ENCODE assay signal across 24 cellular contexts in genomic region chr2:139626128-139626527, GRCh38.
DNase-seq lines count a peak whose midpoint lies in the region; ATAC-seq, FAIRE-seq and TF ChIP-seq lines count a peak whose summit lies in the region.
"Had no signal": no experiment of that assay in that cellular context is flagged by ENCODE, and none has a peak within 500 bp of the region (broad histone marks: within the 10 kb centered on the region; RNA-seq: fewer than 3 reads in every experiment).

No MANE protein-coding gene starts in this region.

- TF ChIP-seq CTCF in HepG2 (CRISPR knock-in tag; IDR thresholded peaks at IDR 0.05) (no peak), right lobe of liver (IDR thresholded peaks at IDR 0.05) (no peak), IMR-90 (conservative IDR thresholded peaks at IDR 0.05; ENCODE audit: low read depth, low read length) (no peak), sigmoid colon (IDR thresholded peaks at IDR 0.05) (no peak)

- H3K9me3 ChIP-seq in HepG2 (ENCODE audit: low read length): 0 out of 2 replicates have a peak, but pooled peaks cover under 1% of the 10 kb centered on the region
- H3K9me3 ChIP-seq in right lobe of liver: no peaks in the 10 kb centered on the region
- H3K9me3 ChIP-seq in IMR-90 (ENCODE audit: control insufficient read depth, insufficient read depth, low read length): peaks cover 5% of the 10 kb centered on the region; the same call in 1 of the 2 replicates
- no peaks in the 10 kb centered on the region for H3K9me3 ChIP-seq in sigmoid colon
- H3K9me3 ChIP-seq: BE2C, BLaER1 had no signal

- H3K4me3 ChIP-seq in HepG2 (replicated peaks in 1 of 3; ENCODE audit: insufficient read depth in 1 of 3, low read depth in 2 of 3, low read length in 3 of 3) (no peak overlapping the region), right lobe of liver (no peak overlapping the region), IMR-90 (ENCODE audit: insufficient read depth, low read depth, low read length) (no peak overlapping the region), sigmoid colon (no peak overlapping the region)
- H3K4me3 ChIP-seq: BLaER1, GM12878 had no signal

- no peak overlapping the region for H2BK20ac ChIP-seq in IMR-90 (ENCODE audit: low read depth, low read length)

- in situ Hi-C loops in HepG2 (cut with HindIII; ENCODE audit: extremely low pct_ligation_motif_present, low pct_unique_long_range_greater_than_20kb) (no loop called here), IMR-90 (cut with MboI; ENCODE audit: low sequenced_read_pairs) (no loop called here)

- H3K79me1 ChIP-seq in IMR-90 (ENCODE audit: low read depth in 1 of 2, low read length in 2 of 2): no peaks in the 10 kb centered on the region

- H3K27me3 Mint-ChIP-seq in T-helper 2 cell treated with Interferon-gamma antibody and Interleukin-4, amounts not matched to agents 5 μg/mL and 100 μg/mL, for 36 hours (ENCODE audit: low read depth): no peaks in the 10 kb centered on the region
- H3K27me3 Mint-ChIP-seq: CD4-positive, alpha-beta memory T cell; CD4-positive, CD25-positive, alpha-beta regulatory T cell; CD8-positive, alpha-beta memory T cell had no signal

- H3K56ac ChIP-seq in IMR-90 (ENCODE audit: extremely low read depth, insufficient read depth, low read length): no peak overlapping the region

- H3K27ac Mint-ChIP-seq in T-helper 2 cell treated with Interferon-gamma antibody and Interleukin-4, amounts not matched to agents 5 μg/mL and 100 μg/mL, for 36 hours: no peak overlapping the region
- H3K27ac Mint-ChIP-seq: CD14-positive monocyte; CD4-positive, CD25-positive, alpha-beta regulatory T cell; CD8-positive, alpha-beta memory T cell had no signal

- H2AFZ ChIP-seq in HepG2 (ENCODE audit: low read length): no peak overlapping the region
- no peak overlapping the region for H2AFZ ChIP-seq in IMR-90 (replicated peaks; ENCODE audit: low read length, poor library complexity)

- no peak overlapping the region for H4K91ac ChIP-seq in IMR-90 (ENCODE audit: insufficient read depth, low read depth, low read length)

- H2BK120ac ChIP-seq in IMR-90 (ENCODE audit: low read depth, low read length): no peak overlapping the region

- TF ChIP-seq EP300 in HepG2 (IDR thresholded peaks at IDR 0.05; ENCODE audit: low read depth in 2 of 2, low read length in 2 of 2): no peak
- no peak for TF ChIP-seq EP300 in HepG2 (CRISPR knock-in tag; IDR thresholded peaks at IDR 0.05; ENCODE audit: borderline replicate concordance)
- no peak for TF ChIP-seq EP300 in sigmoid colon (IDR thresholded peaks at IDR 0.05)

- no TSS peak for BruUV-seq in HepG2 (replicated peaks; lab: Mats Ljungman, UMichigan)
- BruUV-seq in IMR-90 (replicated peaks; lab: Mats Ljungman, UMichigan): no TSS peak

- H3K4me2 ChIP-seq in HepG2 (ENCODE audit: low read depth, low read length): no peak overlapping the region
- no peak overlapping the region for H3K4me2 ChIP-seq in IMR-90 (ENCODE audit: low read depth, low read length)
- H3K4me2 ChIP-seq: BLaER1 had no signal

- DNase-seq in HepG2 (ENCODE audit: low spot score): no peak
- DNase-seq in right lobe of liver: no peak
- no peak for DNase-seq in IMR-90
- no peak for DNase-seq in T-helper 2 cell treated with Interferon-gamma antibody and Interleukin-4, amounts not matched to agents 5 μg/mL and 100 μg/mL, for 36 hours (ENCODE audit: low spot score)
- DNase-seq in sigmoid colon: no peak
- DNase-seq: ACHN; BE2C; C1 segment of cervical spinal cord; CD4-positive, alpha-beta memory T cell; CD4-positive, CD25-positive, alpha-beta regulatory T cell; CD8-positive, alpha-beta memory T cell; DMS 273 treated with DMSO at 0.1 percent for 48 hours; DMS153; DMS53; DMS79; DND-41; EL; GDM1 had no signal

- no peak overlapping the region for H3K4ac ChIP-seq in IMR-90 (ENCODE audit: low read depth, low read length)

- H3K23ac ChIP-seq in IMR-90 (ENCODE audit: low read depth, low read length): no peak overlapping the region

- H2BK15ac ChIP-seq in IMR-90 (ENCODE audit: low read depth, low read length): no peak overlapping the region

- H4K5ac ChIP-seq in IMR-90 (ENCODE audit: low read depth, low read length): no peak overlapping the region

- H3K4me3 Mint-ChIP-seq in T-helper 2 cell treated with Interferon-gamma antibody and Interleukin-4, amounts not matched to agents 5 μg/mL and 100 μg/mL, for 36 hours: no peak overlapping the region
- H3K4me3 Mint-ChIP-seq: CD14-positive monocyte; CD4-positive, alpha-beta memory T cell; CD4-positive, CD25-positive, alpha-beta regulatory T cell; CD8-positive, alpha-beta memory T cell had no signal

- no peak overlapping the region for H3K14ac ChIP-seq in IMR-90 (replicated peaks; ENCODE audit: low read depth, low read length)

- TF ChIP-seq POLR2A in HepG2 (IDR thresholded peaks at IDR 0.05; ENCODE audit: insufficient read depth in 1 of 2, low read depth in 2 of 2, low read length in 2 of 2): no peak
- TF ChIP-seq POLR2A in right lobe of liver (IDR thresholded peaks at IDR 0.05): no peak
- TF ChIP-seq POLR2A in IMR-90 (IDR thresholded peaks at IDR 0.05; ENCODE audit: low read depth, low read length): no peak
- TF ChIP-seq POLR2A in sigmoid colon (IDR thresholded peaks at IDR 0.05): no peak

- H2AK5ac ChIP-seq in IMR-90 (ENCODE audit: low read depth, low read length): no peak overlapping the region

- H3K36me3 Mint-ChIP-seq in T-helper 2 cell treated with Interferon-gamma antibody and Interleukin-4, amounts not matched to agents 5 μg/mL and 100 μg/mL, for 36 hours (ENCODE audit: low read depth): no peaks in the 10 kb centered on the region
- H3K36me3 Mint-ChIP-seq: CD14-positive monocyte; CD4-positive, alpha-beta memory T cell; CD4-positive, CD25-positive, alpha-beta regulatory T cell; CD8-positive, alpha-beta memory T cell had no signal

- no peaks in the 10 kb centered on the region for H3K79me2 ChIP-seq in HepG2 (ENCODE audit: insufficient read depth, low read length)

- no peak overlapping the region for H2AK9ac ChIP-seq in IMR-90 (replicated peaks; ENCODE audit: low read depth, low read length, poor library complexity)

- dilution Hi-C loops in IMR-90 (cut with HindIII; ENCODE audit: low sequenced_read_pairs, unreplicated experiment): no loop called here

- H3K4me1 ChIP-seq in HepG2 (ENCODE audit: insufficient read depth, low read length): no peaks in the 10 kb centered on the region
- no peaks in the 10 kb centered on the region for H3K4me1 ChIP-seq in right lobe of liver
- H3K4me1 ChIP-seq in IMR-90 (ENCODE audit: control insufficient read depth, insufficient read depth, low read length): no peaks in the 10 kb centered on the region
- no peaks in the 10 kb centered on the region for H3K4me1 ChIP-seq in sigmoid colon
- H3K4me1 ChIP-seq: BE2C, BLaER1 had no signal

- POLR2A ChIA-PET in HepG2 (lab: Yijun Ruan, JAX): no interaction called here
- POLR2A ChIA-PET in IMR-90 (lab: Charles Lee; ENCODE audit: unreplicated experiment): no interaction called here

- no peak for FAIRE-seq in HepG2 (lab: Jason Lieb, UNC)
- FAIRE-seq: GM12878, GM12892, GM18507 had no signal

- peaks cover 34% of the 10 kb centered on the region for H3K9me3 Mint-ChIP-seq in T-helper 2 cell treated with Interferon-gamma antibody and Interleukin-4, amounts not matched to agents 5 μg/mL and 100 μg/mL, for 36 hours

- no peak overlapping the region for H4K8ac ChIP-seq in IMR-90 (ENCODE audit: low read depth in 2 of 2, low read length in 2 of 2)

- H3K27ac ChIP-seq in HepG2 (ENCODE audit: extremely low read length, insufficient read depth, low read length) (no peak overlapping the region), right lobe of liver (no peak overlapping the region), IMR-90 (ENCODE audit: insufficient read depth, low read length) (no peak overlapping the region), sigmoid colon (no peak overlapping the region)
- H3K27ac ChIP-seq: 22Rv1, BLaER1 had no signal

- no peak overlapping the region for H3K18ac ChIP-seq in IMR-90 (ENCODE audit: low read depth, low read length)

- H3K36me3 ChIP-seq in HepG2 (replicated peaks in 1 of 2; ENCODE audit: control insufficient read depth in 1 of 2, insufficient read depth in 2 of 2, low read length in 2 of 2): no peaks in the 10 kb centered on the region
- no peaks in the 10 kb centered on the region for H3K36me3 ChIP-seq in right lobe of liver
- no peaks in the 10 kb centered on the region for H3K36me3 ChIP-seq in IMR-90 (ENCODE audit: control insufficient read depth, insufficient read depth, low read length)
- H3K36me3 ChIP-seq in sigmoid colon: no peaks in the 10 kb centered on the region
- H3K36me3 ChIP-seq: BE2C, BLaER1 had no signal

- H3K9me1 ChIP-seq in IMR-90 (ENCODE audit: insufficient read depth, low read length): no peaks in the 10 kb centered on the region

- no peaks in the 10 kb centered on the region for H4K20me1 ChIP-seq in HepG2 (ENCODE audit: insufficient read depth, low read length)
- H4K20me1 ChIP-seq in IMR-90 (ENCODE audit: insufficient read depth, low read length): no peaks in the 10 kb centered on the region
- H4K20me1 ChIP-seq: BLaER1 had no signal

- no peak overlapping the region for H2BK5ac ChIP-seq in IMR-90 (ENCODE audit: low read depth, low read length, poor library complexity, severe bottlenecking)

- no peaks in the 10 kb centered on the region for H3K27me3 ChIP-seq in HepG2 (ENCODE audit: control insufficient read depth in 1 of 2, insufficient read depth in 2 of 2, low read length in 2 of 2)
- H3K27me3 ChIP-seq in right lobe of liver: no peaks in the 10 kb centered on the region
- no peaks in the 10 kb centered on the region for H3K27me3 ChIP-seq in IMR-90 (ENCODE audit: control insufficient read depth, insufficient read depth, low read length)
- H3K27me3 ChIP-seq in sigmoid colon: no peaks in the 10 kb centered on the region
- H3K27me3 ChIP-seq: BE2C, BLaER1 had no signal

- H3K9ac ChIP-seq in HepG2 (ENCODE audit: insufficient read depth, low read depth, low read length) (no peak overlapping the region), IMR-90 (ENCODE audit: low read depth, low read length) (no peak overlapping the region)
- H3K9ac ChIP-seq: BLaER1 had no signal

- 5% methylated on average over 3 of the region's 3 CpGs for WGBS in HepG2 (ENCODE audit: low lambda C conversion rate)
- WGBS in right lobe of liver (ENCODE audit: insufficient coverage, low coverage, low lambda C conversion rate, missing lambda C conversion rate): 60% methylated on average over 3 of the region's 3 CpGs
- WGBS in IMR-90 (ENCODE audit: extremely low coverage in 2 of 2, insufficient read length in 1 of 2), 2 experiments: no CpG with 5 or more reads among the region's 3 CpGs
- 89 to 92% methylated on average over 3 of the region's 3 CpGs for WGBS in sigmoid colon, 2 donors

- ATAC-seq in HepG2: no peak
- no peak for ATAC-seq in right lobe of liver
- no peak for ATAC-seq in IMR-90 (ENCODE audit: low read depth)
- ATAC-seq: GM12878 had no signal

- TF ChIP-seq RAD21 in HepG2 (CRISPR knock-in tag; IDR thresholded peaks at IDR 0.05): no peak
- TF ChIP-seq RAD21 in IMR-90 (IDR thresholded peaks at IDR 0.05; ENCODE audit: low read length): no peak

- CTCF ChIA-PET in HepG2 (lab: Yijun Ruan, JAX; ENCODE audit: low intra/inter-chr PET ratio, low total read pairs): no interaction called here
- CTCF ChIA-PET in IMR-90 (lab: Yijun Ruan, JAX): no interaction called here

- no peaks in the 10 kb centered on the region for H3K4me1 Mint-ChIP-seq in T-helper 2 cell treated with Interferon-gamma antibody and Interleukin-4, amounts not matched to agents 5 μg/mL and 100 μg/mL, for 36 hours (ENCODE audit: low read depth)
- H3K4me1 Mint-ChIP-seq: CD14-positive monocyte; CD4-positive, alpha-beta memory T cell; CD4-positive, CD25-positive, alpha-beta regulatory T cell; CD8-positive, alpha-beta memory T cell had no signal

- intact Hi-C loops in HepG2 (cut with micrococcal nuclease; ENCODE audit: unreplicated experiment) (no loop called here), right lobe of liver (cut with DNase I) (no loop called here), IMR-90 (cut with micrococcal nuclease) (no loop called here), sigmoid colon (cut with DNase I) (no loop called here)
